ENCODE assay signal across 28 cellular contexts in the genomic region with DNA sequence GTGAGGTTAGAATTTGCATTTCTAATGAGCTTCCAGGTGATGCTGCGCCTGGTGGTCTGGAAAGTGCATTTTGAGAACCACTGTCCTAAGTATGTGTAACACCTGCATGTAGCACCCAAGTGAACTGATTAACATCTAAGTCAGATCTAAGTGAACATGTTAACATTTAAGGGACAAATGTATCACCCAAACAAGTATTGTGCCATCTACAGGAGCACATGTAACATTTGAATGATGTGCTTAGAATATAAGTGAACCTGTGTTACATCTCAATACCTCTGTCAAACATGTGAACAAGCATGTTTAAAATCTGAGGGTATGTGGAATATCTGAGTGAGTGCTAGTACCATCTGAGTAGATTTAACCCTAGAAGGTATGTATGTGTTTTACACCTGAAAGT.
"Had no signal": no experiment of that assay in that cellular context is flagged by ENCODE, and none has a peak within 500 bp of the region (broad histone marks: within the 10 kb centered on the region; RNA-seq: fewer than 3 reads in every experiment).

No MANE protein-coding gene starts in this region.

- H3K4me3 ChIP-seq: colonic mucosa, esophagus muscularis mucosa, gastroesophageal sphincter, heart left ventricle, left ventricle myocardium inferior, lower lobe of right lung, ovary, psoas muscle, sigmoid colon, testis, tibial artery, upper lobe of left lung had no signal

- H3K36me3 Mint-ChIP-seq: stimulated activated memory B cell treated with anti-CD40 and anti-IgM and Interleukin-4, amounts not matched to agents 10 μg/mL and 1 μg/mL and 100 μg/mL, for 72 hours had no signal

- H3K27me3 Mint-ChIP-seq: dendritic cell treated with granulocyte-macrophage colony-stimulating factor and Interleukin-4, amounts not matched to agents 40 ng/mL and 50 ng/mL, for 4 days; stimulated activated memory B cell treated with anti-CD40 and anti-IgM and Interleukin-4, amounts not matched to agents 10 μg/mL and 1 μg/mL and 100 μg/mL, for 72 hours had no signal

- H3K27ac ChIP-seq: colonic mucosa, epithelial cell of prostate, esophagus muscularis mucosa, foreskin keratinocyte, gastroesophageal sphincter, heart left ventricle, left ventricle myocardium inferior, lower lobe of right lung, ovary, psoas muscle, sigmoid colon, testis, tibial artery, upper lobe of left lung had no signal

- ATAC-seq: foreskin keratinocyte; gastroesophageal sphincter; heart left ventricle; left cardiac atrium; lower lobe of right lung; naive thymus-derived CD8-positive, alpha-beta T cell; psoas muscle; right cardiac atrium; stimulated activated memory B cell treated with anti-CD40 and anti-IgM and Interleukin-4, amounts not matched to agents 10 μg/mL and 1 μg/mL and 100 μg/mL, for 72 hours; stimulated activated naive CD8-positive, alpha-beta T cell treated with anti-CD3 and anti-CD28 coated beads, Interleukin-15, Interleukin-2, amounts not matched to agents 100 U/mL and 50 U/mL, for 24 hours had no signal

- H3K27me3 ChIP-seq: colonic mucosa, esophagus muscularis mucosa, foreskin keratinocyte, heart left ventricle, ovary, sigmoid colon, testis, tibial artery, upper lobe of left lung had no signal

- H3K4me3 Mint-ChIP-seq: dendritic cell treated with granulocyte-macrophage colony-stimulating factor and Interleukin-4, amounts not matched to agents 40 ng/mL and 50 ng/mL, for 4 days; endodermal cell; naive thymus-derived CD8-positive, alpha-beta T cell; nephron progenitor cell; stimulated activated memory B cell treated with anti-CD40 and anti-IgM and Interleukin-4, amounts not matched to agents 10 μg/mL and 1 μg/mL and 100 μg/mL, for 72 hours had no signal

- H3K27ac Mint-ChIP-seq: dendritic cell treated with granulocyte-macrophage colony-stimulating factor and Interleukin-4, amounts not matched to agents 40 ng/mL and 50 ng/mL, for 4 days; endodermal cell; naive thymus-derived CD8-positive, alpha-beta T cell; nephron progenitor cell; stimulated activated memory B cell treated with anti-CD40 and anti-IgM and Interleukin-4, amounts not matched to agents 10 μg/mL and 1 μg/mL and 100 μg/mL, for 72 hours had no signal

- H3K36me3 ChIP-seq: colonic mucosa, esophagus muscularis mucosa, gastroesophageal sphincter, heart left ventricle, left ventricle myocardium inferior, lower lobe of right lung, ovary, sigmoid colon, tibial artery, upper lobe of left lung had no signal

- DNase-seq: colonic mucosa; effector CD8-positive, alpha-beta T cell; endodermal cell; foreskin keratinocyte; heart left ventricle; hippocampal formation; left cardiac atrium; left ventricle myocardium inferior; lower lobe of right lung; naive thymus-derived CD8-positive, alpha-beta T cell; nephron progenitor cell; occipital lobe; ovary; posterior cingulate gyrus; psoas muscle; right cardiac atrium; sigmoid colon; stimulated activated CD4-positive, alpha-beta T cell treated with anti-CD3 and anti-CD28 coated beads, Interleukin-4, amount 100 ng/mL, for 4 hours; stimulated activated naive CD8-positive, alpha-beta T cell treated with anti-CD3 and anti-CD28 coated beads, Interleukin-15, Interleukin-2, amounts not matched to agents 100 U/mL and 50 U/mL, for 24 hours; substantia nigra; testis; tibial artery; upper lobe of left lung had no signal

- H3K9me3 Mint-ChIP-seq: dendritic cell treated with granulocyte-macrophage colony-stimulating factor and Interleukin-4, amounts not matched to agents 40 ng/mL and 50 ng/mL, for 4 days; endodermal cell; nephron progenitor cell had no signal

- H3K4me1 Mint-ChIP-seq: naive thymus-derived CD8-positive, alpha-beta T cell; nephron progenitor cell; stimulated activated memory B cell treated with anti-CD40 and anti-IgM and Interleukin-4, amounts not matched to agents 10 μg/mL and 1 μg/mL and 100 μg/mL, for 72 hours had no signal

- H3K4me1 ChIP-seq: colonic mucosa, esophagus muscularis mucosa, foreskin keratinocyte, gastroesophageal sphincter, heart left ventricle, left ventricle myocardium inferior, lower lobe of right lung, psoas muscle, sigmoid colon, testis, tibial artery, upper lobe of left lung had no signal

- H3K9me3 ChIP-seq: colonic mucosa, esophagus muscularis mucosa, gastroesophageal sphincter, heart left ventricle, left ventricle myocardium inferior, lower lobe of right lung, ovary, psoas muscle, sigmoid colon, testis, tibial artery, upper lobe of left lung had no signal
